In the genomic region with DNA sequence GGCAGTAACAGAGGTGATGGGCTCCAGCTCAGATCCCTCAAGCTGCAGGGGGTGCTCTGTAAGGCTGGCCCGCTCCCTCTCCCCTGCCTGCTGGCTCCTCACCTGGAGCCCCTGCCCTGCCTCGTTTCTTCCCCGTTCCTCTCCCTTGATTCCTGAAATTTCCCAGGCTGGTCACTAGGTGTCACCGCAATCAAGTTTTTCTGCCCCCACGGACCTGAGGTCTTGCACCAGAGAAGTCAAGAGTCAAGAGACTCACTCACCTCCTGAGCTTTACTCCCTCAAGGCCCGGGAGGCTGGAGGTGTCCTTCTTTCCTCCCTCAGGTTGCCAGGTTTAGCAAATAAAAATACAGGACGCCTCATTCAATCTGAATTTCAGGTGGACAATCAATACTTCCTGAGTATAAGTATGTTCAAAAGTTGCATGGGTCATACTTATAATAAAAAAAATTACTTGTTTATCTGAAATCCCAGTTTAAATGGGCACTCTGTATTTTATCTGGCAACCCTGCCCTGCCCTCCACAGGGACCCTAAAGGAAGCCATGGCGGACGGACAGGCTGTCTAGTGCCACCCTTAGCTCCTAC, we compare ENCODE assay signal across 8 cellular contexts.
DNase-seq lines count a peak whose midpoint lies in the region; ATAC-seq and TF ChIP-seq lines count a peak whose summit lies in the region.

No MANE protein-coding gene starts in this region.

- H3K36me3 Mint-ChIP-seq in activated naive CD4-positive, alpha-beta T cell treated with anti-CD3 and anti-CD28 coated beads, Interleukin-2, amount 10 ng/mL, durations not matched to agents 7 days and 5 days, result no peaks in the 10 kb centered on the region

- no peak for TF ChIP-seq EP300 in sigmoid colon (IDR thresholded peaks at IDR 0.05)

- peaks cover 3% of the 10 kb centered on the region for H3K4me1 Mint-ChIP-seq in activated naive CD4-positive, alpha-beta T cell treated with anti-CD3 and anti-CD28 coated beads, Interleukin-2, amount 10 ng/mL, durations not matched to agents 7 days and 5 days

- intact Hi-C loops in sigmoid colon (cut with DNase I), result loop anchor here (1.0 to 2.0 kb wide), 2 partner anchors 72 to 111 kb away; no protein-coding TSS in a partner anchor

- H3K36me3 ChIP-seq in cardiac muscle cell (no peaks in the 10 kb centered on the region), sigmoid colon (no peaks in the 10 kb centered on the region)

- no peak overlapping the region for H3K4me3 ChIP-seq in cardiac muscle cell
- no peak overlapping the region for H3K4me3 ChIP-seq in sigmoid colon

- TF ChIP-seq POLR2A in sigmoid colon (IDR thresholded peaks at IDR 0.05), result no peak

- CTCF ChIA-PET in activated naive CD4-positive, alpha-beta T cell treated with anti-CD3 and anti-CD28 coated beads, Interleukin-2, amount 10 ng/mL, durations not matched to agents 7 days and 5 days (lab: Charles Lee), result interaction anchor here (0.7 to 10.0 kb wide), 18 partner anchors 8 to 113 kb away, joined by 3 to 197 read pairs (median 5); partner anchors contain the start of gene SCUBE1

- peaks cover 12% of the 10 kb centered on the region for H3K27me3 ChIP-seq in cardiac muscle cell
- H3K27me3 ChIP-seq in sigmoid colon, result peaks cover 0 to 9% (median 8%) of the 10 kb centered on the region in 3 donors

- H3K4me3 Mint-ChIP-seq in activated naive CD4-positive, alpha-beta T cell treated with anti-CD3 and anti-CD28 coated beads, Interleukin-2, amount 10 ng/mL, durations not matched to agents 7 days and 5 days, result no peak overlapping the region

- peaks cover 28% of the 10 kb centered on the region for H3K27me3 Mint-ChIP-seq in activated naive CD4-positive, alpha-beta T cell treated with anti-CD3 and anti-CD28 coated beads, Interleukin-2, amount 10 ng/mL, durations not matched to agents 7 days and 5 days

- no peaks in the 10 kb centered on the region for H3K9me3 Mint-ChIP-seq in activated naive CD4-positive, alpha-beta T cell treated with anti-CD3 and anti-CD28 coated beads, Interleukin-2, amount 10 ng/mL, durations not matched to agents 7 days and 5 days

- H3K27ac ChIP-seq in cardiac muscle cell, result no peak overlapping the region
- H3K27ac ChIP-seq in sigmoid colon, result no peak overlapping the region

- peak; percentile 67 for DNase-seq in DMS 273 (lab: John Stamatoyannopoulos, UW; ENCODE audit: unreplicated experiment)
- DNase-seq in HPDE6-E6E7 (ENCODE audit: extremely low spot score), result peak; percentile 54
- DNase-seq in OCI-M1 (lab: John Stamatoyannopoulos, UW), result peak; percentile 68
- peak; percentile 63 for DNase-seq in activated naive CD4-positive, alpha-beta T cell treated with anti-CD3 and anti-CD28 coated beads, Interleukin-2, amount 10 ng/mL, durations not matched to agents 7 days and 5 days
- peak; percentile 71 to 75 for DNase-seq in cardiac muscle cell (ENCODE audit: low read depth in 1 of 2, low spot score in 1 of 2)
- DNase-seq in sigmoid colon, result no peak
- DNase-seq in occipital lobe (lab: John Stamatoyannopoulos, UW), result no peak

- no peak overlapping the region for H3K27ac Mint-ChIP-seq in activated naive CD4-positive, alpha-beta T cell treated with anti-CD3 and anti-CD28 coated beads, Interleukin-2, amount 10 ng/mL, durations not matched to agents 7 days and 5 days

- ATAC-seq in GM21423 (IDR thresholded peaks at IDR 0.05; ENCODE audit: unreplicated experiment), result no peak

- WGBS in sigmoid colon, 2 donors, result 20 to 30% methylated on average over 9 of the region's 9 CpGs

- H3K4me1 ChIP-seq in cardiac muscle cell (ENCODE audit: low read depth), result no peaks in the 10 kb centered on the region
- peaks cover 0 to 10% (median 4%) of the 10 kb centered on the region in 4 donors for H3K4me1 ChIP-seq in sigmoid colon

- H3K9me3 ChIP-seq in cardiac muscle cell (ENCODE audit: low read depth), result no peaks in the 10 kb centered on the region
- H3K9me3 ChIP-seq in sigmoid colon, result no peaks in the 10 kb centered on the region

- TF ChIP-seq CTCF in cardiac muscle cell (IDR thresholded peaks at IDR 0.05; ENCODE audit: low read depth, low read length) (peak; percentile 79), sigmoid colon (IDR thresholded peaks at IDR 0.05) (peak; percentile 38 to 67 (median 63))

Comparison
In these comparisons a context has a peak if more than half of its experiments do, and no peak if none do; other contexts are left out.
1. DNase-seq: peak in DMS 273 (single experiment), HPDE6-E6E7 (single experiment), OCI-M1 (single experiment), activated naive CD4-positive, alpha-beta T cell treated with anti-CD3 and anti-CD28 coated beads, Interleukin-2, amount 10 ng/mL, durations not matched to agents 7 days and 5 days (single experiment) and cardiac muscle cell (2 of 2); none in sigmoid colon (single experiment) and occipital lobe (single experiment).